ENCODE assay signal across 28 cellular contexts in the genomic region with DNA sequence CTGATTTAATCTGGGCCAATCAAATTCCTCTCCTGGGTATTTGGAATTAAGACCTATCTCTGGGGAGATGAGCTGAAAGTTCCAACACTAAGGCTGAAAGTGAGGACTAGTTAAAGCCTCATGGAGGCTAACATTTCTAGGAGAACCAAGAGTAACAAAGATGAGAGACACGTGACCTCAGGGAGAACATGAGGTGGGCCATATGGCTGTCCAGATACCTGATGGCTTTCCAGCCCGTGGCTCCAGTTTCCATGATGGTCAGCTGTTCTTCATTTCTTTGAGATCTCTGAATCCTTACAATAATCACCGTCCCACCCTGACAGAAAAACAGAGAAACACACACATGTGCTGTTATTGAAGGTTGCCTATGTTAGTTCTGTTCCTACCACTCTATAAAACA.
"Had no signal": no experiment of that assay in that cellular context is flagged by ENCODE, and none has a peak within 500 bp of the region (broad histone marks: within the 10 kb centered on the region; RNA-seq: fewer than 3 reads in every experiment).

No MANE protein-coding gene starts in this region.

- H3K4me1 ChIP-seq: psoas muscle, sigmoid colon, thyroid gland, upper lobe of right lung, uterus had no signal

- H3K4me3 ChIP-seq: pancreas, psoas muscle, right lobe of liver, sigmoid colon, stomach, thoracic aorta, thyroid gland, tibial nerve, upper lobe of right lung, uterus had no signal

- H3K4me1 Mint-ChIP-seq: natural killer cell; nephron; neural crest cell; stimulated activated effector memory CD8-positive, alpha-beta T cell treated with anti-CD3 and anti-CD28 coated beads, Interleukin-12 subunit alpha, Interleukin-12 subunit beta, amount 100 ng/mL, for 72 hours; stimulated activated naive B cell treated with anti-CD40 and anti-IgM and Interleukin-4, amounts not matched to agents 10 μg/mL and 1 μg/mL and 100 μg/mL, for 72 hours had no signal

- H3K9me3 ChIP-seq: neutrophil, pancreas, psoas muscle, right lobe of liver, sigmoid colon, stomach, thoracic aorta, thyroid gland, tibial nerve, upper lobe of right lung, uterus had no signal

- H3K27ac ChIP-seq: neutrophil, pancreas, psoas muscle, right lobe of liver, sigmoid colon, stomach, thoracic aorta, thyroid gland, tibial nerve, upper lobe of right lung, uterus had no signal

- DNase-seq: naive thymus-derived CD4-positive, alpha-beta T cell; natural killer cell; nucleus accumbens; pancreas; psoas muscle; right cardiac atrium; right lobe of liver; sigmoid colon; small intestine; stimulated activated CD4-positive, alpha-beta T cell treated with anti-CD3 and anti-CD28 coated beads, Interleukin-15, amount 100 ng/mL, for 24 hours; stimulated activated CD4-positive, alpha-beta T cell treated with anti-CD3 and anti-CD28 coated beads, Interleukin-2, amount 100 ng/mL, for 24 hours; stimulated activated CD4-positive, alpha-beta T cell treated with anti-CD3 and anti-CD28 coated beads, Interleukin-2, amount 100 ng/mL, for 48 hours; stimulated activated CD4-positive, alpha-beta T cell treated with anti-CD3 and anti-CD28 coated beads, Interleukin-4, amount 100 ng/mL, for 24 hours; stimulated activated naive B cell treated with anti-CD40 and anti-IgM and Interleukin-4, amounts not matched to agents 10 μg/mL and 1 μg/mL and 100 μg/mL, for 72 hours; stimulated activated naive CD4-positive, alpha-beta T cell treated with Interleukin-2 at 50 U/mL for 16 hours; stomach; thyroid gland; upper lobe of right lung; uterus had no signal

- FAIRE-seq: pancreas, small intestine had no signal

- ATAC-seq: naive thymus-derived CD4-positive, alpha-beta T cell; natural killer cell; pancreas; psoas muscle; right cardiac atrium; right lobe of liver; stimulated activated effector memory CD8-positive, alpha-beta T cell treated with anti-CD3 and anti-CD28 coated beads, Interleukin-12 subunit alpha, Interleukin-12 subunit beta, amount 100 ng/mL, for 72 hours; stimulated activated naive B cell treated with anti-CD40 and anti-IgM and Interleukin-4, amounts not matched to agents 10 μg/mL and 1 μg/mL and 100 μg/mL, for 72 hours; upper lobe of right lung had no signal

- H3K27me3 ChIP-seq: neutrophil, pancreas, right lobe of liver, sigmoid colon, stomach, thyroid gland, tibial nerve, upper lobe of right lung, uterus had no signal

- H3K36me3 ChIP-seq: neutrophil, pancreas, right lobe of liver, sigmoid colon, stomach, thoracic aorta, thyroid gland, tibial nerve, upper lobe of right lung, uterus had no signal

- H3K27me3 Mint-ChIP-seq: progenitor cell of endocrine pancreas; stimulated activated naive B cell treated with anti-CD40 and anti-IgM and Interleukin-4, amounts not matched to agents 10 μg/mL and 1 μg/mL and 100 μg/mL, for 72 hours; stimulated activated naive CD8-positive, alpha-beta T cell treated with anti-CD3 and anti-CD28 coated beads, Interleukin-15, Interleukin-2, amounts not matched to agents 100 ng/mL and 50 ng/mL, for 24 hours; type B pancreatic cell had no signal

- H3K36me3 Mint-ChIP-seq: natural killer cell; stimulated activated effector memory CD8-positive, alpha-beta T cell treated with anti-CD3 and anti-CD28 coated beads, Interleukin-12 subunit alpha, Interleukin-12 subunit beta, amount 100 ng/mL, for 72 hours; stimulated activated naive B cell treated with anti-CD40 and anti-IgM and Interleukin-4, amounts not matched to agents 10 μg/mL and 1 μg/mL and 100 μg/mL, for 72 hours; type B pancreatic cell had no signal

- H3K9me3 Mint-ChIP-seq: natural killer cell; neural crest cell; stimulated activated naive B cell treated with anti-CD40 and anti-IgM and Interleukin-4, amounts not matched to agents 10 μg/mL and 1 μg/mL and 100 μg/mL, for 72 hours; stimulated activated naive CD8-positive, alpha-beta T cell treated with anti-CD3 and anti-CD28 coated beads, Interleukin-15, Interleukin-2, amounts not matched to agents 100 ng/mL and 50 ng/mL, for 24 hours; type B pancreatic cell had no signal

- H3K27ac Mint-ChIP-seq: naive thymus-derived CD4-positive, alpha-beta T cell; natural killer cell; nephron; progenitor cell of endocrine pancreas; stimulated activated effector memory CD8-positive, alpha-beta T cell treated with anti-CD3 and anti-CD28 coated beads, Interleukin-12 subunit alpha, Interleukin-12 subunit beta, amount 100 ng/mL, for 72 hours; stimulated activated naive B cell treated with anti-CD40 and anti-IgM and Interleukin-4, amounts not matched to agents 10 μg/mL and 1 μg/mL and 100 μg/mL, for 72 hours; stimulated activated naive CD8-positive, alpha-beta T cell treated with anti-CD3 and anti-CD28 coated beads, Interleukin-15, Interleukin-2, amounts not matched to agents 100 ng/mL and 50 ng/mL, for 24 hours; type B pancreatic cell had no signal

- H3K4me3 Mint-ChIP-seq: naive thymus-derived CD4-positive, alpha-beta T cell; natural killer cell; nephron; neural crest cell; stimulated activated effector memory CD8-positive, alpha-beta T cell treated with anti-CD3 and anti-CD28 coated beads, Interleukin-12 subunit alpha, Interleukin-12 subunit beta, amount 100 ng/mL, for 72 hours; stimulated activated naive B cell treated with anti-CD40 and anti-IgM and Interleukin-4, amounts not matched to agents 10 μg/mL and 1 μg/mL and 100 μg/mL, for 72 hours; stimulated activated naive CD8-positive, alpha-beta T cell treated with anti-CD3 and anti-CD28 coated beads, Interleukin-15, Interleukin-2, amounts not matched to agents 100 ng/mL and 50 ng/mL, for 24 hours; type B pancreatic cell had no signal
